Comparison of ENCODE assay signal across 10 cellular contexts in the genomic region with DNA sequence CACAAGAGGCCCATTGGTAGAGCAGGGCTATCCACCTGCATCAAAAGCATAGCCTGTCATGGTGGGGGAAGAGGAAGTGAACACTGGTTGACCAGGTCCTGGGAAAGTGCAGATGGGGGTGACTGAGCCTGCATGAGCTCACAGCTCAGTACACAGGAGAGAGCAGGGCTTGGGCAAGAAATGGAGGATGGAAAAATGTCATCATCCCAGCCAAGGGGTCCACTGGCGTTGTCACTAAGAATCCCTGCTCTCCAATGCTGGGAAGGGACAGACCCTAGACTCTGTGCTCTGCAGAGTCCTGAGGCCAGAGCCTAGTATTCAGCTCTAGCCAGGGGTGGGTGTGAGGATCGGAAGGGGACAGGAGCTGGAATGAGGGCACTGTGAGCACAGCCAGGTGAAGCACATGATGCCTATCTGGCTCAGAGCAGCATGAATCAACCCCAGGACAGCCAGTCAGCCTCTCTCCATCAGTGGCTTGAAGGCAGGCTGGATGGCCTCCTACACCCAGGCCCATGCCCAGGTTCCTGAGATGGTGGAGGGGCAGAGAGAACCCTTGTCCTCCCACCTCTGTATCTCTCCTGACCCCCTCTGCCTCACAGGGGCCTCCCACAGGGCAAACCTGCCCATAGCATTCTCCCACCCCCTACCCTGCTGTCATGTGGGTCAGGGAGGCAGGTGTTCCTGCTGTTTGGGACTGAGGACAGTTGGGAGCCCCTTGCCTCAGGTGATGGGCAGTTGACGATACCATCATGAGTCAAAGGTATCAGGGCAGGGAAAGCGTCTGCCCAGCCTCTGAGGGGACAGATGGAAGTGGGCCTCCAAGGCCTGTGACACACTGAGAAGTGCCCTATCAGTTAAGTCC. TPM values are rescaled to one million over a fixed set of nuclear protein-coding genes. Genes with fewer than 3 reads are reported as not detected.
DNase-seq lines count a peak whose midpoint lies in the region; ATAC-seq and TF ChIP-seq lines count a peak whose summit lies in the region.
"Had no signal": no experiment of that assay in that cellular context is flagged by ENCODE, and none has a peak within 500 bp of the region (broad histone marks: within the 10 kb centered on the region; RNA-seq: fewer than 3 reads in every experiment).

No MANE protein-coding gene starts in this region.

- H3K27ac Mint-ChIP-seq in activated T-cell treated with anti-CD3 and anti-CD28 coated beads, Interleukin-2, amount 50 U/mL, for 24 hours = peak overlapping the region; percentile 94
- peak overlapping the region in 1 of 2 donors; percentile 93 for H3K27ac Mint-ChIP-seq in stimulated activated naive CD8-positive, alpha-beta T cell treated with anti-CD3 and anti-CD28 coated beads, Interleukin-15, amount 100 ng/mL, for 72 hours

- H3K27me3 Mint-ChIP-seq in activated T-cell treated with anti-CD3 and anti-CD28 coated beads, Interleukin-2, amount 50 U/mL, for 24 hours = no peaks in the 10 kb centered on the region
- H3K27me3 Mint-ChIP-seq in stimulated activated naive CD8-positive, alpha-beta T cell treated with anti-CD3 and anti-CD28 coated beads, Interleukin-15, amount 100 ng/mL, for 72 hours = no peaks in the 10 kb centered on the region

- no peak for TF ChIP-seq POLR2A in erythroblast (IDR thresholded peaks at IDR 0.05; ENCODE audit: low read length)

- no peaks in the 10 kb centered on the region for H3K9me3 Mint-ChIP-seq in activated T-cell treated with anti-CD3 and anti-CD28 coated beads, Interleukin-2, amount 50 U/mL, for 24 hours
- no peaks in the 10 kb centered on the region for H3K9me3 Mint-ChIP-seq in stimulated activated naive CD8-positive, alpha-beta T cell treated with anti-CD3 and anti-CD28 coated beads, Interleukin-15, amount 100 ng/mL, for 72 hours

- no peaks in the 10 kb centered on the region for H3K9me3 ChIP-seq in KOPT-K1 (ENCODE audit: insufficient read depth, low read length, poor library complexity, severe bottlenecking)

- no peak overlapping the region for H3K4me3 ChIP-seq in coronary artery

- H3K36me3 Mint-ChIP-seq in activated T-cell treated with anti-CD3 and anti-CD28 coated beads, Interleukin-2, amount 50 U/mL, for 24 hours (ENCODE audit: low read depth) = peaks cover 40% of the 10 kb centered on the region

- H3K4me1 Mint-ChIP-seq in activated T-cell treated with anti-CD3 and anti-CD28 coated beads, Interleukin-2, amount 50 U/mL, for 24 hours (ENCODE audit: low read depth) = peaks cover 47% of the 10 kb centered on the region
- peaks cover 66% of the 10 kb centered on the region for H3K4me1 Mint-ChIP-seq in stimulated activated naive CD8-positive, alpha-beta T cell treated with anti-CD3 and anti-CD28 coated beads, Interleukin-15, amount 100 ng/mL, for 72 hours

- H3K36me3 ChIP-seq in KOPT-K1 (ENCODE audit: insufficient read depth, low read length) = peaks cover 22% of the 10 kb centered on the region; the same call in 1 of the 2 replicates

- H3K27ac ChIP-seq in KOPT-K1 (ENCODE audit: low read depth, low read length, poor library complexity, severe bottlenecking) (peak overlapping the region; percentile 99), coronary artery (peak overlapping the region in 1 of 2 donors; percentile 12)

- ATAC-seq in stimulated activated naive CD8-positive, alpha-beta T cell treated with anti-CD3 and anti-CD28 coated beads, Interleukin-15, amount 100 ng/mL, for 72 hours = peak; percentile 29
- ATAC-seq in HG02884 (IDR thresholded peaks at IDR 0.05; ENCODE audit: unreplicated experiment) = no peak

- H3K4me3 Mint-ChIP-seq in activated T-cell treated with anti-CD3 and anti-CD28 coated beads, Interleukin-2, amount 50 U/mL, for 24 hours = no peak overlapping the region
- peak overlapping the region in 1 of 2 donors; percentile 71 for H3K4me3 Mint-ChIP-seq in stimulated activated naive CD8-positive, alpha-beta T cell treated with anti-CD3 and anti-CD28 coated beads, Interleukin-15, amount 100 ng/mL, for 72 hours

- in situ Hi-C loops in G401 (cut with HindIII; ENCODE audit: low sequenced_read_pairs) = no loop called here

- no peak for DNase-seq in activated T-cell treated with anti-CD3 and anti-CD28 coated beads, Interleukin-2, amount 50 U/mL, for 24 hours
- no peak for DNase-seq in activated T-cell treated with anti-CD3 and anti-CD28 coated beads for 4 hours
- peak; percentile 64 for DNase-seq in coronary artery (ENCODE audit: low spot score)
- DNase-seq in stimulated activated naive CD8-positive, alpha-beta T cell treated with anti-CD3 and anti-CD28 coated beads, Interleukin-15, amount 100 ng/mL, for 72 hours = no peak
- DNase-seq in G401 (ENCODE audit: low spot score) = no peak
- no peak for DNase-seq in erythroblast (lab: John Stamatoyannopoulos, UW)
- DNase-seq: activated CD4-positive, alpha-beta T cell treated with anti-CD3 and anti-CD28 coated beads, Interleukin-2, amount 50 U/mL, for 4 hours; NCI-H1105 treated with DMSO at 0.1 percent for 48 hours had no signal

- no peak for TF ChIP-seq CTCF in coronary artery (IDR thresholded peaks at IDR 0.05)

RNA-seq across cellular contexts. Expression of a gene that starts 13.8 kb away (rescaled TPM):
- total RNA-seq in G401 (2014; rRNA removed; shearing (Covaris generic)) = 32.4 and 37.3 TPM in 2 replicates

RNA-seq across cellular contexts. Expression of a gene that starts 19.9 kb away (rescaled TPM):
- 4.1 and 11.5 TPM in 2 replicates for total RNA-seq in G401 (2014; rRNA removed; shearing (Covaris generic))
